25 cellular contexts compared by ENCODE assay signal in genomic region chr19:2551864-2552185, GRCh38.
DNase-seq lines count a peak whose midpoint lies in the region; ATAC-seq lines count a peak whose summit lies in the region.
"Had no signal": no experiment of that assay in that cellular context is flagged by ENCODE, and none has a peak within 500 bp of the region (broad histone marks: within the 10 kb centered on the region; RNA-seq: fewer than 3 reads in every experiment).

No MANE protein-coding gene starts in this region.

- H2BK15ac ChIP-seq in mesenchymal stem cell (ENCODE audit: low read depth, poor library complexity, severe bottlenecking): peak overlapping the region; percentile 52

- 92% methylated on average over 11 of the region's 11 CpGs for WGBS in mesenchymal stem cell

- peak overlapping the region; percentile 46 for H3K4me3 Mint-ChIP-seq in T-helper 2 cell treated with Interferon-gamma antibody and Interleukin-4, amounts not matched to agents 5 μg/mL and 100 μg/mL, for 36 hours
- peak overlapping the region; percentile 49 for H3K4me3 Mint-ChIP-seq in activated T-helper 17 cell treated with anti-CD3 and anti-CD28 coated beads, Interleukin-2, amount 50 U/mL, for 72 hours

- no peaks in the 10 kb centered on the region for H3K27me3 ChIP-seq in BLaER1
- peaks cover 0 to 5% of the 10 kb centered on the region in 2 experiments for H3K27me3 ChIP-seq in mesenchymal stem cell (ENCODE audit: control insufficient read depth in 1 of 2, insufficient read depth in 1 of 2, low read length in 2 of 2)
- H3K27me3 ChIP-seq: foreskin keratinocyte, tibial artery had no signal

- peak overlapping the region in 1 of 2 experiments; percentile 25 for H3K4ac ChIP-seq in mesenchymal stem cell (ENCODE audit: low read depth in 1 of 2, low read length in 2 of 2)

- H3K18ac ChIP-seq in mesenchymal stem cell (ENCODE audit: low read depth in 1 of 2, low read length in 2 of 2): no peak overlapping the region

- H3K27me3 Mint-ChIP-seq in T-helper 2 cell treated with Interferon-gamma antibody and Interleukin-4, amounts not matched to agents 5 μg/mL and 100 μg/mL, for 36 hours (ENCODE audit: low read depth): no peaks in the 10 kb centered on the region
- no peaks in the 10 kb centered on the region for H3K27me3 Mint-ChIP-seq in activated T-helper 17 cell treated with anti-CD3 and anti-CD28 coated beads, Interleukin-2, amount 50 U/mL, for 72 hours
- H3K27me3 Mint-ChIP-seq: stimulated activated naive CD8-positive, alpha-beta T cell treated with anti-CD3 and anti-CD28 coated beads, Interleukin-15, amount 100 ng/mL, for 72 hours; T-cell had no signal

- no peak overlapping the region for H2AFZ ChIP-seq in mesenchymal stem cell (ENCODE audit: low read depth, low read length)

- H3K36me3 ChIP-seq in BLaER1 (peaks cover 58% of the 10 kb centered on the region), mesenchymal stem cell (ENCODE audit: control insufficient read depth in 1 of 2, insufficient read depth in 2 of 2, low read depth in 1 of 2, low read length in 2 of 2) (no peaks in the 10 kb centered on the region)
- H3K36me3 ChIP-seq: tibial artery had no signal

- no peaks in the 10 kb centered on the region for H3K79me1 ChIP-seq in mesenchymal stem cell (replicated peaks; ENCODE audit: low read length, poor library complexity, severe bottlenecking)

- H3K9ac ChIP-seq in BLaER1: no peak overlapping the region; the same call in 1 of the 2 replicates
- H3K9ac ChIP-seq in mesenchymal stem cell (ENCODE audit: low read length): no peak overlapping the region

- H3K14ac ChIP-seq in mesenchymal stem cell (ENCODE audit: low read length in 2 of 2): no peak overlapping the region

- no peak overlapping the region for H2AK5ac ChIP-seq in mesenchymal stem cell (ENCODE audit: low read length, severe bottlenecking)

- no peak for ATAC-seq in activated T-helper 17 cell treated with anti-CD3 and anti-CD28 coated beads, Interleukin-2, amount 50 U/mL, for 72 hours (replicated peaks)
- ATAC-seq in GM19023 (IDR thresholded peaks at IDR 0.05; ENCODE audit: unreplicated experiment): no peak
- ATAC-seq: foreskin keratinocyte; stimulated activated naive CD8-positive, alpha-beta T cell treated with anti-CD3 and anti-CD28 coated beads, Interleukin-15, amount 100 ng/mL, for 72 hours; T-cell had no signal

- H3K23ac ChIP-seq in mesenchymal stem cell (ENCODE audit: low read length in 2 of 2): no peak overlapping the region

- H2BK120ac ChIP-seq in mesenchymal stem cell (ENCODE audit: low read depth, low read length): no peak overlapping the region

- no peak for DNase-seq in T-helper 2 cell treated with Interferon-gamma antibody and Interleukin-4, amounts not matched to agents 5 μg/mL and 100 μg/mL, for 36 hours (ENCODE audit: low spot score)
- no peak for DNase-seq in T-helper 2 cell
- no peak for DNase-seq in mesenchymal stem cell
- DNase-seq in SW480 (ENCODE audit: low spot score): no peak
- DNase-seq in GOT3 (lab: John Stamatoyannopoulos, UW): no peak
- DNase-seq: activated naive CD4-positive, alpha-beta T cell treated with Interleukin-2 at 50 U/mL for 16 hours; activated T-cell treated with anti-CD3 and anti-CD28 coated beads, Interleukin-2, amount 50 U/mL, for 1 hour; cerebellar nuclear complex; EL; foreskin keratinocyte; GM23248; mesendoderm; NCI-H1105; NCI-H2081; NCI-H345; OCI-M1; SIG-M5; stimulated activated CD4-positive, alpha-beta T cell treated with anti-CD3 and anti-CD28 coated beads, Interleukin-12 subunit alpha, Interleukin-12 subunit beta, amount 100 ng/mL, for 4 hours; stimulated activated CD4-positive, alpha-beta T cell treated with anti-CD3 and anti-CD28 coated beads, Interleukin-4, amount 100 ng/mL, for 4 hours; stimulated activated naive CD8-positive, alpha-beta T cell treated with anti-CD3 and anti-CD28 coated beads, Interleukin-15, amount 100 ng/mL, for 72 hours; T-cell had no signal

- H3K4me3 ChIP-seq in BLaER1: no peak overlapping the region
- H3K4me3 ChIP-seq in mesenchymal stem cell (ENCODE audit: insufficient read depth in 1 of 2, low read depth in 1 of 2, low read length in 2 of 2): no peak overlapping the region
- H3K4me3 ChIP-seq: GM23248, tibial artery had no signal

- H3K4me1 Mint-ChIP-seq in T-helper 2 cell treated with Interferon-gamma antibody and Interleukin-4, amounts not matched to agents 5 μg/mL and 100 μg/mL, for 36 hours (ENCODE audit: low read depth): peaks cover 21% of the 10 kb centered on the region
- H3K4me1 Mint-ChIP-seq in activated T-helper 17 cell treated with anti-CD3 and anti-CD28 coated beads, Interleukin-2, amount 50 U/mL, for 72 hours: peaks cover 18% of the 10 kb centered on the region

- H3K27ac Mint-ChIP-seq in T-helper 2 cell treated with Interferon-gamma antibody and Interleukin-4, amounts not matched to agents 5 μg/mL and 100 μg/mL, for 36 hours: peak overlapping the region; percentile 65
- no peak overlapping the region for H3K27ac Mint-ChIP-seq in activated T-helper 17 cell treated with anti-CD3 and anti-CD28 coated beads, Interleukin-2, amount 50 U/mL, for 72 hours

- no peak overlapping the region for H2BK12ac ChIP-seq in mesenchymal stem cell (ENCODE audit: low read length in 2 of 2)

- H3K36me3 Mint-ChIP-seq in T-helper 2 cell treated with Interferon-gamma antibody and Interleukin-4, amounts not matched to agents 5 μg/mL and 100 μg/mL, for 36 hours (ENCODE audit: low read depth): no peaks in the 10 kb centered on the region
- H3K36me3 Mint-ChIP-seq in activated T-helper 17 cell treated with anti-CD3 and anti-CD28 coated beads, Interleukin-2, amount 50 U/mL, for 72 hours (ENCODE audit: low read depth): no peaks in the 10 kb centered on the region

- no peaks in the 10 kb centered on the region for H3K9me3 Mint-ChIP-seq in T-helper 2 cell treated with Interferon-gamma antibody and Interleukin-4, amounts not matched to agents 5 μg/mL and 100 μg/mL, for 36 hours
- H3K9me3 Mint-ChIP-seq in activated T-helper 17 cell treated with anti-CD3 and anti-CD28 coated beads, Interleukin-2, amount 50 U/mL, for 72 hours: no peaks in the 10 kb centered on the region
- H3K9me3 Mint-ChIP-seq: stimulated activated naive CD8-positive, alpha-beta T cell treated with anti-CD3 and anti-CD28 coated beads, Interleukin-15, amount 100 ng/mL, for 72 hours had no signal

- H3K4me2 ChIP-seq in BLaER1 (peak overlapping the region; percentile 76), mesenchymal stem cell (ENCODE audit: low read length, poor library complexity, severe bottlenecking) (no peak overlapping the region)

- H4K20me1 ChIP-seq in BLaER1: peaks cover 88% of the 10 kb centered on the region

- H4K91ac ChIP-seq in mesenchymal stem cell (ENCODE audit: low read length): peak overlapping the region; percentile 41

- no peaks in the 10 kb centered on the region for H3K9me3 ChIP-seq in BLaER1
- no peaks in the 10 kb centered on the region for H3K9me3 ChIP-seq in mesenchymal stem cell (ENCODE audit: control insufficient read depth, low read length)
- H3K9me3 ChIP-seq: tibial artery had no signal

- H4K8ac ChIP-seq in mesenchymal stem cell (ENCODE audit: low read length): no peak overlapping the region

- H3K4me1 ChIP-seq in BLaER1 (peaks cover 69% of the 10 kb centered on the region), mesenchymal stem cell (ENCODE audit: control insufficient read depth, insufficient read depth, low read depth, low read length) (peaks cover 22% of the 10 kb centered on the region)
- H3K4me1 ChIP-seq: foreskin keratinocyte had no signal

- no peak overlapping the region for H3K27ac ChIP-seq in BLaER1
- no peak overlapping the region for H3K27ac ChIP-seq in mesenchymal stem cell (ENCODE audit: low read length, poor library complexity, severe bottlenecking)
- H3K27ac ChIP-seq: foreskin keratinocyte had no signal

- no peak overlapping the region for H2BK5ac ChIP-seq in mesenchymal stem cell (ENCODE audit: low read depth, low read length, poor library complexity, severe bottlenecking)
